ENCODE assay signal across 8 cellular contexts in the genomic region with DNA sequence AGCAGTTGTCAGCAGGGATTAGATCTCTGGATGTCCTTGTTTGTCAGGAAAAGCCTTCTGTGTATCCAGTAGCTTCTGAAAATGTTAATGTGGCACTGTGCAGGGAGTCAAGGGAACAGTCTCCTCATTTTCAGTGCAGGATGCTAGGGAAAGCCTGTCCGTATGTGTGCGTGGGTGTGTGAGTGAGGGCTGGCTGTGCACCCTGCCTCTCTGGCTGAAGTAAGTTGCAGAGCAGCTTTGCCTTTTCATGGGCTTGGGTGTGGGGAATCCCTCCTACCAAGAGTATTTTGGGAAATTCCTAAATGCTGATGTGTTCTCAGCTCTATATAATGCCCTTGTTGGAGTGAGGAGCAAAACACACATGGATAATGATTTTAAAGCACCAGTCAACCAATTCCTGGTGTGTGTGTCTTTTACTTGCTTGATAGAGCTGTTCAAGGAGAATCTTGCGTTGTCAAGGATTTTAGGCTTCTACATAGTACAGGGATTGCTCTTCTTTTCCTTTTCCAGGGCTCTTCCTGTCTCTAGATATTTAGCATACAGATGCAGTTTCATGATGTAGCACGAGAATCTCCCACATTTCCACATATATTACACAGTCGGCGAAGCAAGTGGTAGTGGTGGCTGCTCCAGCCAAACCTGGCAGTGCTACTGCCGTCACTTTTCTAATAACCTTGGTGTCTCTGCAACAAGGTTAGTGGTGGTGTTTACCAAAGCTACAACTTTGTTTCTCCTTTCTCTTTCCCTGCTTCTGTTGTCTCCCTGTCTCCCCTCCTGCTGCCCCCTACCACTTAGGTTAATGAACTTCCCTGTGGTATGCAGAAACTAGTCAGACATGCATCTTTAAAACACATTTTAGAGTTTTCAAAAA.
DNase-seq lines count a peak whose midpoint lies in the region; ATAC-seq and TF ChIP-seq lines count a peak whose summit lies in the region.

No MANE protein-coding gene starts in this region.

- CTCF ChIA-PET in RWPE1 (lab: Yijun Ruan, JAX) = interaction anchor here (1.2 kb wide), 1 partner anchor 10 kb away, joined by 7 read pairs; no protein-coding TSS in a partner anchor

- no peaks in the 10 kb centered on the region for H3K36me3 ChIP-seq in stomach

- DNase-seq in C1 segment of cervical spinal cord (lab: John Stamatoyannopoulos, UW) (peak in 8 of 14 donors; percentile 1 to 92 (median 8)), RWPE1 (ENCODE audit: low spot score) (peak; percentile 84), fibroblast of villous mesenchyme (ENCODE audit: low read depth) (peak; percentile 75), omental fat pad (ENCODE audit: low spot score) (no peak), stomach (no peak), activated T-cell treated with anti-CD3 and anti-CD28 coated beads for 4 hours (no peak), NOMO-1 treated with dmso at 0.1 percent for 144 hours (lab: John Stamatoyannopoulos, UW; ENCODE audit: unreplicated experiment) (no peak)

- 51 to 59% (median 56%) methylated on average over 7 of the region's 7 CpGs for WGBS in stomach, 5 donors

- no peak for TF ChIP-seq CTCF in RWPE1 (conservative IDR thresholded peaks at IDR 0.05; ENCODE audit: low read depth)
- no peak for TF ChIP-seq CTCF in fibroblast of villous mesenchyme (IDR thresholded peaks at IDR 0.05; ENCODE audit: insufficient read depth, low read depth, low read length)
- no peak for TF ChIP-seq CTCF in omental fat pad (IDR thresholded peaks at IDR 0.05)
- no peak for TF ChIP-seq CTCF in stomach (IDR thresholded peaks at IDR 0.05)

- H3K27ac ChIP-seq in RWPE1 (no peak overlapping the region), stomach (no peak overlapping the region)

- no peaks in the 10 kb centered on the region for H3K27me3 ChIP-seq in stomach

- TF ChIP-seq EP300 in stomach (IDR thresholded peaks at IDR 0.05) = no peak

- H3K9me3 ChIP-seq in stomach = no peaks in the 10 kb centered on the region

- ATAC-seq in omental fat pad (ENCODE audit: low FRiP score) (peak; percentile 80), HG03460 (IDR thresholded peaks at IDR 0.05; ENCODE audit: unreplicated experiment) (no peak)

- POLR2A ChIA-PET in RWPE1 (lab: Yijun Ruan, JAX; ENCODE audit: low non-redundant PET) = no interaction called here

- intact Hi-C loops in stomach (cut with DNase I; ENCODE audit: low total_unique reads) = no loop called here

- no peak for TF ChIP-seq POLR2A in stomach (IDR thresholded peaks at IDR 0.05)

- no peak overlapping the region for H3K4me3 ChIP-seq in fibroblast of villous mesenchyme (ENCODE audit: low read depth, low read length)
- no peak overlapping the region for H3K4me3 ChIP-seq in stomach

- peaks cover 10 to 60% (median 32%) of the 10 kb centered on the region in 4 donors for H3K4me1 ChIP-seq in stomach

Comparison
In these comparisons a context has a peak if more than half of its experiments do, and no peak if none do; other contexts are left out.
1. DNase-seq: peak in C1 segment of cervical spinal cord (8 of 14), RWPE1 (single experiment) and fibroblast of villous mesenchyme (single experiment); none in omental fat pad (single experiment), stomach (single experiment), activated T-cell treated with anti-CD3 and anti-CD28 coated beads for 4 hours (single experiment) and NOMO-1 treated with dmso at 0.1 percent for 144 hours (single experiment).